8 cellular contexts compared by ENCODE assay signal in genomic region chr2:7097353-7097895, GRCh38.
A peak's percentile ranks its signal among the peaks of the same experiment; 100 is the strongest.
DNase-seq lines count a peak whose midpoint lies in the region; ATAC-seq lines count a peak whose summit lies in the region.

No MANE protein-coding gene starts in this region.

- peak overlapping the region; percentile 69 for H3K27ac Mint-ChIP-seq in T-helper 17 cell

- H3K36me3 Mint-ChIP-seq in T-helper 17 cell (ENCODE audit: low read depth): no peaks in the 10 kb centered on the region

- no peak overlapping the region for H3K4me3 ChIP-seq in skeletal muscle cell (ENCODE audit: low read depth, low read length)

- H3K4me3 Mint-ChIP-seq in T-helper 17 cell: peak overlapping the region; percentile 52

- ATAC-seq in HG02852 (IDR thresholded peaks at IDR 0.05; ENCODE audit: unreplicated experiment) (peak; percentile 93), T-helper 17 cell (peak; percentile 97)

- no peaks in the 10 kb centered on the region for H3K9me3 ChIP-seq in T-helper 17 cell (ENCODE audit: control insufficient read depth, low read length, poor library complexity, severe bottlenecking)

- H3K27me3 Mint-ChIP-seq in T-helper 17 cell: no peaks in the 10 kb centered on the region

- peak; percentile 31 for DNase-seq in NK-92 treated with Interleukin-12 subunit alpha and Interleukin-12 subunit beta, amount 100 ng/mL, for 24 hours (lab: John Stamatoyannopoulos, UW)
- DNase-seq in NK-92 (lab: John Stamatoyannopoulos, UW; ENCODE audit: unreplicated experiment) (no peak), NCI-H1436 treated with DMSO at 0.1 percent for 48 hours (lab: John Stamatoyannopoulos, UW) (peak; percentile 49), T-helper 17 cell (peak; percentile 56 to 69 (median 58)), amygdala (lab: John Stamatoyannopoulos, UW) (peak in 48 of 56 donors; percentile 7 to 79 (median 38)), hepatic stellate cell (ENCODE audit: low spot score) (peak; percentile 56), skeletal muscle cell (ENCODE audit: low read depth) (peak; percentile 4)

- H3K4me1 Mint-ChIP-seq in T-helper 17 cell: peaks cover 12% of the 10 kb centered on the region
